ENCODE assay signal across 19 cellular contexts in genomic region chr7:47403341-47403866, GRCh38.
DNase-seq lines count a peak whose midpoint lies in the region; ATAC-seq and TF ChIP-seq lines count a peak whose summit lies in the region.
"Had no signal": no experiment of that assay in that cellular context is flagged by ENCODE, and none has a peak within 500 bp of the region (broad histone marks: within the 10 kb centered on the region; RNA-seq: fewer than 3 reads in every experiment).

No MANE protein-coding gene starts in this region.

- peaks cover 48% of the 10 kb centered on the region for H3K4me1 Mint-ChIP-seq in brain
- H3K4me1 Mint-ChIP-seq: natural killer cell had no signal

- peaks cover 56% of the 10 kb centered on the region for H3K4me1 ChIP-seq in lower lobe of right lung
- peaks cover 33% of the 10 kb centered on the region for H3K4me1 ChIP-seq in stomach smooth muscle (ENCODE audit: control insufficient read depth, insufficient read depth, low read length)
- H3K4me1 ChIP-seq: HAP-1 had no signal

- peak overlapping the region; percentile 15 to 46 (median 30) for H3K27ac Mint-ChIP-seq in brain
- H3K27ac Mint-ChIP-seq: activated CD8-positive, alpha-beta T cell treated with anti-CD3 and anti-CD28 coated beads for 36 hours; activated naive CD4-positive, alpha-beta T cell treated with anti-CD3 and anti-CD28 coated beads, Interleukin-2, amount 50 U/mL, for 72 hours; activated T-cell treated with anti-CD3 and anti-CD28 coated beads, Interleukin-2, amount 50 U/mL, for 24 hours; natural killer cell had no signal

- H3K9me3 ChIP-seq in lower lobe of right lung (no peaks in the 10 kb centered on the region), stomach smooth muscle (ENCODE audit: control insufficient read depth in 2 of 2, low read length in 2 of 2) (no peaks in the 10 kb centered on the region)
- H3K9me3 ChIP-seq: HAP-1, psoas muscle had no signal

- H3K4me3 Mint-ChIP-seq in brain: no peak overlapping the region
- H3K4me3 Mint-ChIP-seq: activated CD8-positive, alpha-beta T cell treated with anti-CD3 and anti-CD28 coated beads for 36 hours; activated T-cell treated with anti-CD3 and anti-CD28 coated beads, Interleukin-2, amount 50 U/mL, for 24 hours; natural killer cell had no signal

- ATAC-seq in lower lobe of right lung: no peak
- ATAC-seq: natural killer cell, psoas muscle, Right ventricle myocardium inferior had no signal

- H3K27me3 ChIP-seq in lower lobe of right lung (ENCODE audit: low read depth) (no peaks in the 10 kb centered on the region), stomach smooth muscle (ENCODE audit: control insufficient read depth in 1 of 2, insufficient read depth in 2 of 2, low read length in 2 of 2) (no peaks in the 10 kb centered on the region), brain microvascular endothelial cell (replicated peaks) (no peaks in the 10 kb centered on the region)
- H3K27me3 ChIP-seq: cardiac muscle cell had no signal

- no peak overlapping the region for H3K9ac ChIP-seq in stomach smooth muscle (ENCODE audit: low read length in 2 of 2)

- in situ Hi-C loops in brain microvascular endothelial cell (cut with HindIII; ENCODE audit: low pct_ligation_motif_present, low sequenced_read_pairs): no loop called here

- TF ChIP-seq CTCF in brain (conservative IDR thresholded peaks at IDR 0.05): no peak
- no peak for TF ChIP-seq CTCF in lower lobe of right lung (IDR thresholded peaks at IDR 0.05)
- TF ChIP-seq CTCF in brain microvascular endothelial cell (IDR thresholded peaks at IDR 0.05; ENCODE audit: low read depth, low read length, missing control alignments): no peak

- peaks cover 0 to 13% (median 5%) of the 10 kb centered on the region in 5 experiments for H3K9me3 Mint-ChIP-seq in brain
- H3K9me3 Mint-ChIP-seq: activated CD8-positive, alpha-beta T cell treated with anti-CD3 and anti-CD28 coated beads for 36 hours; activated naive CD4-positive, alpha-beta T cell treated with anti-CD3 and anti-CD28 coated beads, Interleukin-2, amount 50 U/mL, for 72 hours; activated T-cell treated with anti-CD3 and anti-CD28 coated beads, Interleukin-2, amount 50 U/mL, for 24 hours; natural killer cell had no signal

- peaks cover 27% of the 10 kb centered on the region for H3K36me3 Mint-ChIP-seq in brain
- H3K36me3 Mint-ChIP-seq: activated naive CD4-positive, alpha-beta T cell treated with anti-CD3 and anti-CD28 coated beads, Interleukin-2, amount 50 U/mL, for 72 hours; natural killer cell had no signal

- H3K36me3 ChIP-seq in lower lobe of right lung: peaks cover 22% of the 10 kb centered on the region
- peaks cover 0 to 2% of the 10 kb centered on the region in 2 donors for H3K36me3 ChIP-seq in stomach smooth muscle (ENCODE audit: control insufficient read depth in 2 of 2, insufficient read depth in 2 of 2, low read length in 2 of 2)
- H3K36me3 ChIP-seq in brain microvascular endothelial cell (replicated peaks): peaks cover 24% of the 10 kb centered on the region
- H3K36me3 ChIP-seq: cardiac muscle cell had no signal

- intact Hi-C loops in lower lobe of right lung (cut with DNase I): no loop called here

- H3K27me3 Mint-ChIP-seq in brain: peaks cover 7% of the 10 kb centered on the region
- H3K27me3 Mint-ChIP-seq: activated CD8-positive, alpha-beta T cell treated with anti-CD3 and anti-CD28 coated beads for 36 hours; activated T-cell treated with anti-CD3 and anti-CD28 coated beads, Interleukin-2, amount 50 U/mL, for 24 hours had no signal

- no peak overlapping the region for H3K4me3 ChIP-seq in lower lobe of right lung
- H3K4me3 ChIP-seq in stomach smooth muscle (ENCODE audit: low read length in 2 of 2): peak overlapping the region in 1 of 2 donors; percentile 29
- no peak overlapping the region for H3K4me3 ChIP-seq in brain microvascular endothelial cell (ENCODE audit: low read depth, low read length)
- H3K4me3 ChIP-seq: cardiac muscle cell, HAP-1, psoas muscle had no signal

- DNase-seq in NCI-H226 (peak; percentile 47), lower lobe of right lung (no peak), brain microvascular endothelial cell (no peak), NCI-H526 (lab: John Stamatoyannopoulos, UW) (no peak), NCI-H446 treated with DMSO at 0.1 percent for 48 hours (lab: John Stamatoyannopoulos, UW) (no peak), NCI-H2029 (lab: John Stamatoyannopoulos, UW) (no peak)
- DNase-seq: activated T-cell treated with anti-CD3 and anti-CD28 coated beads, Interleukin-2, amount 50 U/mL, for 24 hours; COR-L47; natural killer cell; NCI-H187; stimulated activated CD4-positive, alpha-beta T cell treated with anti-CD3 and anti-CD28 coated beads, Interleukin-12 subunit alpha, Interleukin-12 subunit beta, amount 100 ng/mL, for 4 hours had no signal

- H3K27ac ChIP-seq in lower lobe of right lung (peak overlapping the region; percentile 53), stomach smooth muscle (ENCODE audit: low read length) (peak overlapping the region; percentile 37), brain microvascular endothelial cell (no peak overlapping the region)
- H3K27ac ChIP-seq: cardiac muscle cell, psoas muscle had no signal
